In genomic region chr22:42697542-42698013, GRCh38 we compare ENCODE assay signal across 1 cellular context.
TF ChIP-seq lines count a peak whose summit lies in the region.

No MANE protein-coding gene starts in this region.

TF ChIP-seq in HepG2, 621 proteins besides CTCF, POLR2A, EP300 and RAD21 (continued from another document and continues in another):
- TF ChIP-seq ZSCAN25 (CRISPR knock-in tag; IDR thresholded peaks at IDR 0.05) = peak; percentile 59; the same call in 1 of the 2 replicates
- TF ChIP-seq MEF2D (CRISPR knock-in tag; IDR thresholded peaks at IDR 0.05) = no peak
- peak; percentile 71 for TF ChIP-seq JUND (CRISPR knock-in tag; IDR thresholded peaks at IDR 0.05)
- no peak for TF ChIP-seq PBX3 (CRISPR knock-in tag; IDR thresholded peaks at IDR 0.05; ENCODE audit: borderline replicate concordance)
- no peak for TF ChIP-seq TOPORS (CRISPR knock-in tag; IDR thresholded peaks at IDR 0.05)
- TF ChIP-seq KDM1A (CRISPR knock-in tag; IDR thresholded peaks at IDR 0.05) = peak; percentile 72; the same call in 1 of the 2 replicates
- no peak for TF ChIP-seq PBX2 (CRISPR knock-in tag; IDR thresholded peaks at IDR 0.05)
- no peak for TF ChIP-seq ZNF558 (CRISPR knock-in tag; IDR thresholded peaks at IDR 0.05; ENCODE audit: borderline replicate concordance)
- no peak for TF ChIP-seq ZNF510 (CRISPR knock-in tag; IDR thresholded peaks at IDR 0.05; ENCODE audit: low read depth)
- peak; percentile 35; the same call in 1 of the 2 replicates for TF ChIP-seq SALL1 (CRISPR knock-in tag; IDR thresholded peaks at IDR 0.05)
- peak; percentile 52; the same call in 1 of the 2 replicates for TF ChIP-seq RCOR2 (CRISPR knock-in tag; IDR thresholded peaks at IDR 0.05)
- TF ChIP-seq FOXM1 (CRISPR knock-in tag; IDR thresholded peaks at IDR 0.05) = no peak
- no peak for TF ChIP-seq HCFC1 (IDR thresholded peaks at IDR 0.05; ENCODE audit: low read depth, low read length)
- TF ChIP-seq ZBTB14 (CRISPR knock-in tag; IDR thresholded peaks at IDR 0.05) = no peak
- TF ChIP-seq LBX2 (CRISPR knock-in tag; IDR thresholded peaks at IDR 0.05; ENCODE audit: borderline replicate concordance) = no peak
- TF ChIP-seq DRAP1 (CRISPR knock-in tag; IDR thresholded peaks at IDR 0.05) = no peak
- TF ChIP-seq ATF3 (CRISPR knock-in tag; IDR thresholded peaks at IDR 0.05) = peak; percentile 73
- TF ChIP-seq IKZF5 (CRISPR knock-in tag; IDR thresholded peaks at IDR 0.05) = 0 out of 2 replicates have a peak, but pooled peaks have one; percentile 22
- no peak for TF ChIP-seq BATF2 (CRISPR knock-in tag; IDR thresholded peaks at IDR 0.05)
- no peak for TF ChIP-seq E2F2 (CRISPR knock-in tag; IDR thresholded peaks at IDR 0.05; ENCODE audit: borderline replicate concordance)
- TF ChIP-seq ZBTB43 (CRISPR knock-in tag; conservative IDR thresholded peaks at IDR 0.05) = 0 out of 2 replicates have a peak, but pooled peaks have one; percentile 15
- peak; percentile 36 for TF ChIP-seq GABPB1 (CRISPR knock-in tag; IDR thresholded peaks at IDR 0.05)
- no peak for TF ChIP-seq NFIC (IDR thresholded peaks at IDR 0.05; ENCODE audit: low read length)
- TF ChIP-seq ZNF121 (CRISPR knock-in tag; IDR thresholded peaks at IDR 0.05) = peak; percentile 68; the same call in 1 of the 2 replicates
- TF ChIP-seq ZMYM2 (CRISPR knock-in tag; IDR thresholded peaks at IDR 0.05) = no peak
- TF ChIP-seq NFATC3 (CRISPR knock-in tag; IDR thresholded peaks at IDR 0.05) = no peak
- TF ChIP-seq ZNF460 (CRISPR knock-in tag; IDR thresholded peaks at IDR 0.05; ENCODE audit: borderline replicate concordance) = peak; percentile 42; the same call in 1 of the 2 replicates
- no peak for TF ChIP-seq PITX1 (CRISPR knock-in tag; IDR thresholded peaks at IDR 0.05)
- TF ChIP-seq ADNP (CRISPR knock-in tag; IDR thresholded peaks at IDR 0.05) = peak; percentile 40; the same call in 1 of the 2 replicates
- TF ChIP-seq ZNF407 (CRISPR knock-in tag; IDR thresholded peaks at IDR 0.05; ENCODE audit: not compliant biosample characterization) = no peak
- TF ChIP-seq FOSL2 (CRISPR knock-in tag; IDR thresholded peaks at IDR 0.05) = peak; percentile 91
- no peak for TF ChIP-seq ZNF512 (CRISPR knock-in tag; IDR thresholded peaks at IDR 0.05)
- peak; percentile 76 for TF ChIP-seq TEAD3 (CRISPR knock-in tag; optimal IDR thresholded peaks at IDR 0.05; ENCODE audit: borderline replicate concordance)
- no peak for TF ChIP-seq REPIN1 (CRISPR knock-in tag; IDR thresholded peaks at IDR 0.05; ENCODE audit: borderline replicate concordance, low read depth)
- TF ChIP-seq PHF20 (CRISPR knock-in tag; IDR thresholded peaks at IDR 0.05) = no peak
- no peak for TF ChIP-seq MIER2 (CRISPR knock-in tag; IDR thresholded peaks at IDR 0.05)
- TF ChIP-seq KLF9 (CRISPR knock-in tag; IDR thresholded peaks at IDR 0.05; ENCODE audit: low read depth) = no peak
